ENCODE assay signal across 1 cellular context in the genomic region with DNA sequence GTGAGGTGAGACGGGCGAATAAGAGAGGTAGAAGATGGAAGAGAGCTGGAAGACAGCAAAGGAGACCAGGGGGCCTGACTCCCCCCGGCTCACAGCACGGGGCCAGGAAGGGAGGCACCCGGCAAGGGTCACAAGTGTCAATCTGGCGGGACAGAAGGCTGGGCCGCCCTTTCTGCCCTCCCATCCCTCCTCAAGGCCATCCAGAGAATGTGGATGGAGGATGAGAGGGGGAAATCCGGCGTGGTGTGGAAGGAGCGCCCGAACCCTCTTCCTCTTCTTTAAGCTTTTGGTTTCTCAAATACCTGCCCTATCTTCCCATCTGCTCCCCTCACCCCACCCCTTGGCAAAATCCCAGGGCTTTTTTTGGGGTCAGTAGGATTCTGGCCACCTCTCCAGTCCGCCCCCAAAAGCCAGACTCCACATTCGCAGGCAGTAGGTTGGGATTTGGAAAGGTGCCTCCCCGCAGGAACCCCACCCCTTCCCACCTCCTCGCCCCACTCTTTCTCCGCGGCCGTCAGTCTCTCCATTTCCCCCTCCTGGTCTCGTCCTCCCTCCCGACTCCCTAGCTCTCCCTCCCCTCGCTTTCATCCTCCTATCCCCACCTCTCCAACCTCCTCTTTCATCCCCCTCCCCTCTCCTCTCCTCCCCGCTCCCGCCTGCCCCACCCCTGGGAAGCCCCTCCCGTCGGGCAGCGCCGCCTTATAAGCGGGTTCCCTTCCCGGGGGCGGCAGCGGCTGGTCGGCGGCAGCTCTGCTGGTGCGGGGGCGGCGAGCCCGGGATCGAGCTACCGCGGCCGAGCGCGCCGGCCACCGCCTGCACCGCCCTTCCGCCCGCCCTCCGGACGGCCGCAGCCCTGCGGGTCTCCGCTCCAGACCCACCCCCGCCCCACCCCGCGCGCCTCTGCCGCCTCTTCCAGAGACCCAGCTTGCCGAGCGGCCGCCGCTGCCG.
TF ChIP-seq lines count a peak whose summit lies in the region.

A gene with protein sequence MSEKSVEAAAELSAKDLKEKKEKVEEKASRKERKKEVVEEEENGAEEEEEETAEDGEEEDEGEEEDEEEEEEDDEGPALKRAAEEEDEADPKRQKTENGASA (plus strand): TSS at position 730 of the 948 bp plus-strand sequence. CDS start 343 bp downstream, outside the sequence.

TF ChIP-seq in K562, 482 proteins besides CTCF, POLR2A, EP300 and RAD21 (continued from another document and continues in another):
- TF ChIP-seq, protein P1, sequence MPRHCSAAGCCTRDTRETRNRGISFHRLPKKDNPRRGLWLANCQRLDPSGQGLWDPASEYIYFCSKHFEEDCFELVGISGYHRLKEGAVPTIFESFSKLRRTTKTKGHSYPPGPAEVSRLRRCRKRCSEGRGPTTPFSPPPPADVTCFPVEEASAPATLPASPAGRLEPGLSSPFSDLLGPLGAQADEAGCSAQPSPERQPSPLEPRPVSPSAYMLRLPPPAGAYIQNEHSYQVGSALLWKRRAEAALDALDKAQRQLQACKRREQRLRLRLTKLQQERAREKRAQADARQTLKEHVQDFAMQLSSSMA (CRISPR knock-in tag; IDR thresholded peaks at IDR 0.05), result no peak
- TF ChIP-seq, protein P2, sequence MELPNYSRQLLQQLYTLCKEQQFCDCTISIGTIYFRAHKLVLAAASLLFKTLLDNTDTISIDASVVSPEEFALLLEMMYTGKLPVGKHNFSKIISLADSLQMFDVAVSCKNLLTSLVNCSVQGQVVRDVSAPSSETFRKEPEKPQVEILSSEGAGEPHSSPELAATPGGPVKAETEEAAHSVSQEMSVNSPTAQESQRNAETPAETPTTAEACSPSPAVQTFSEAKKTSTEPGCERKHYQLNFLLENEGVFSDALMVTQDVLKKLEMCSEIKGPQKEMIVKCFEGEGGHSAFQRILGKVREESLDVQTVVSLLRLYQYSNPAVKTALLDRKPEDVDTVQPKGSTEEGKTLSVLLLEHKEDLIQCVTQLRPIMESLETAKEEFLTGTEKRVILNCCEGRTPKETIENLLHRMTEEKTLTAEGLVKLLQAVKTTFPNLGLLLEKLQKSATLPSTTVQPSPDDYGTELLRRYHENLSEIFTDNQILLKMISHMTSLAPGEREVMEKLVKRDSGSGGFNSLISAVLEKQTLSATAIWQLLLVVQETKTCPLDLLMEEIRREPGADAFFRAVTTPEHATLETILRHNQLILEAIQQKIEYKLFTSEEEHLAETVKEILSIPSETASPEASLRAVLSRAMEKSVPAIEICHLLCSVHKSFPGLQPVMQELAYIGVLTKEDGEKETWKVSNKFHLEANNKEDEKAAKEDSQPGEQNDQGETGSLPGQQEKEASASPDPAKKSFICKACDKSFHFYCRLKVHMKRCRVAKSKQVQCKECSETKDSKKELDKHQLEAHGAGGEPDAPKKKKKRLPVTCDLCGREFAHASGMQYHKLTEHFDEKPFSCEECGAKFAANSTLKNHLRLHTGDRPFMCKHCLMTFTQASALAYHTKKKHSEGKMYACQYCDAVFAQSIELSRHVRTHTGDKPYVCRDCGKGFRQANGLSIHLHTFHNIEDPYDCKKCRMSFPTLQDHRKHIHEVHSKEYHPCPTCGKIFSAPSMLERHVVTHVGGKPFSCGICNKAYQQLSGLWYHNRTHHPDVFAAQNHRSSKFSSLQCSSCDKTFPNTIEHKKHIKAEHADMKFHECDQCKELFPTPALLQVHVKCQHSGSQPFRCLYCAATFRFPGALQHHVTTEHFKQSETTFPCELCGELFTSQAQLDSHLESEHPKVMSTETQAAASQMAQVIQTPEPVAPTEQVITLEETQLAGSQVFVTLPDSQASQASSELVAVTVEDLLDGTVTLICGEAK (IDR thresholded peaks at IDR 0.05), result 0 out of 2 replicates have a peak, but pooled peaks have one; percentile 17
- TF ChIP-seq, protein P2 (CRISPR knock-in tag; IDR thresholded peaks at IDR 0.05), result no peak
- TF ChIP-seq CGGBP1 (CRISPR knock-in tag; IDR thresholded peaks at IDR 0.05) (no peak), HDGF (IDR thresholded peaks at IDR 0.05) (no peak), PREB (CRISPR knock-in tag; IDR thresholded peaks at IDR 0.05) (no peak), HMG20A (CRISPR knock-in tag; conservative IDR thresholded peaks at IDR 0.05) (no peak), ZNF324 (CRISPR knock-in tag; IDR thresholded peaks at IDR 0.05) (no peak), ZNF444 (CRISPR knock-in tag; IDR thresholded peaks at IDR 0.05) (no peak), TEAD1 (CRISPR knock-in tag; IDR thresholded peaks at IDR 0.05) (no peak; a peak in 1 of 4 replicates), MLX (CRISPR knock-in tag; conservative IDR thresholded peaks at IDR 0.05) (no peak), NFIC (IDR thresholded peaks at IDR 0.05) (peak; percentile 41), ZNF23 (CRISPR knock-in tag; IDR thresholded peaks at IDR 0.05) (no peak), ZFX (CRISPR knock-in tag; IDR thresholded peaks at IDR 0.05) (peak; percentile 30), FOXO4 (CRISPR knock-in tag; IDR thresholded peaks at IDR 0.05) (no peak), ZNF75A (CRISPR knock-in tag; IDR thresholded peaks at IDR 0.05) (no peak), MTA2 (IDR thresholded peaks at IDR 0.05; ENCODE audit: low read depth) (no peak), HES1 (IDR thresholded peaks at IDR 0.05; ENCODE audit: low read depth) (no peak), ARID1B (IDR thresholded peaks at IDR 0.05) (no peak), CTBP1 (IDR thresholded peaks at IDR 0.05; ENCODE audit: borderline replicate concordance) (no peak), SIN3A (IDR thresholded peaks at IDR 0.05; ENCODE audit: borderline replicate concordance in 2 of 2, control insufficient read depth in 1 of 2, low read depth in 2 of 2, low read length in 2 of 2) (0 out of 4 replicates have a peak, but pooled peaks of 1 of the 2 experiments have one; percentile 33), NFE2 (IDR thresholded peaks at IDR 0.05; ENCODE audit: low read depth) (no peak), THRAP3 (IDR thresholded peaks at IDR 0.05; ENCODE audit: borderline replicate concordance) (no peak), TCF15 (CRISPR knock-in tag; IDR thresholded peaks at IDR 0.05) (no peak), NR4A1 (CRISPR knock-in tag; IDR thresholded peaks at IDR 0.05) (no peak), NR4A1 (tag; IDR thresholded peaks at IDR 0.05) (no peak), ZNF57 (CRISPR knock-in tag; IDR thresholded peaks at IDR 0.05) (no peak), TRIM24 (IDR thresholded peaks at IDR 0.05) (no peak), ZNF318 (IDR thresholded peaks at IDR 0.05; ENCODE audit: borderline replicate concordance in 1 of 2, low read depth in 1 of 2) (no peak)
